ENCODE assay signal across 21 cellular contexts in the genomic region with DNA sequence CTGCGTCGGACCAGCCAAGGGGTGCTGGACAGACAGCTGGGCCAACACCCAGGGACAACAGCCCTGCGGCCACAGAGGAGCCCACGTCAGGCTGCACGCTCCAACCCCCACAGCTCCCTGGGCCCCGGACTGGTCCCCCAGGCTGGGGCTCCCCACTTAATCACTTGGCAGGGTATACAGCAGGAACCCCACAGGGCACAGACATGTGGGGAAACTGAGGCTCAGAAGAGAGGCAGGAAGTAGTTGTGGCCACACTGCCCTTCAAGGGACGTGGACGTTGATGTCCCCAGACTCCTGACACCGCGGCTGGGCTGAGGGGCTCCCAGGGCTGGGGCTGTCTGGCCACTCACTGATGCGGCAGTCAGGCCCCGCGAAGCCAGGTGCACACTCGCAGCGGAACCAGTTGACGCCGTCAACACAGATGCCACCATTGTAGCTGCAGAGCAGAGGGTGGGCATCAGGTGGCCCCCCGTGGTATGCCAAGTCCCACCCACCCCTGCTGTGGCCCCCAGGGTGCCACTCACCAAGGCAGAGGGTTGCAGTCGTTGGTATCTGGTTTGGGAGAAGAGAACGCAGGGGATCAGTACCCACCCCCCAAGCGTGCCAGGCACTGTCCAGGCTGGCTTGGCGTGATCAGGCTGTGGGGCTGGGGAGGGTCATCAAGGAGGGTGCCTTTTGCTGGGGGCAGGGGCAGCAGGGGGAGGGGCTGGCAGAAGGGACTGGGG. TPM values are rescaled to one million over a fixed set of nuclear protein-coding genes. Genes with fewer than 3 reads are reported as not detected.
A peak's percentile ranks its signal among the peaks of the same experiment; 100 is the strongest.
DNase-seq lines count a peak whose midpoint lies in the region; ATAC-seq, FAIRE-seq and TF ChIP-seq lines count a peak whose summit lies in the region.
"Had no signal": no experiment of that assay in that cellular context is flagged by ENCODE, and none has a peak within 500 bp of the region (broad histone marks: within the 10 kb centered on the region; RNA-seq: fewer than 3 reads in every experiment).

No MANE protein-coding gene starts in this region.

- H3K4me3 ChIP-seq in sigmoid colon = no peak overlapping the region
- H3K4me3 ChIP-seq: A549, PC-9 had no signal

- no peak for TF ChIP-seq EP300 in sigmoid colon (IDR thresholded peaks at IDR 0.05)

- TF ChIP-seq POLR2A in GM12892 (IDR thresholded peaks at IDR 0.05; ENCODE audit: low read depth, low read length) (no peak), sigmoid colon (IDR thresholded peaks at IDR 0.05) (no peak)

- no peaks in the 10 kb centered on the region for H3K36me3 ChIP-seq in sigmoid colon

- no peak overlapping the region for H3K27ac ChIP-seq in sigmoid colon
- H3K27ac ChIP-seq: A549, KMS-11, PC-9 had no signal

- WGBS in sigmoid colon, 2 donors = 90 to 94% methylated on average over 22 of the region's 22 CpGs

- H3K4me1 ChIP-seq in sigmoid colon = no peaks in the 10 kb centered on the region
- H3K4me1 ChIP-seq: A549 had no signal

- no peak for ATAC-seq in Right ventricle myocardium inferior
- no peak for ATAC-seq in left ventricle myocardium superior

- DNase-seq in Right ventricle myocardium inferior (ENCODE audit: missing footprints) = peak; percentile 67
- DNase-seq in left ventricle myocardium superior = no peak
- DNase-seq in GM12892 (ENCODE audit: insufficient read length) = peak; percentile 16
- DNase-seq in iPS-NIHi11 (ENCODE audit: low spot score) = peak; percentile 10
- DNase-seq in sigmoid colon = peak; percentile 53
- no peak for DNase-seq in COR-L47 (lab: John Stamatoyannopoulos, UW)
- DNase-seq in superior temporal gyrus (ENCODE audit: extremely low spot score) = no peak
- DNase-seq: C1 segment of cervical spinal cord, DMS 273 treated with DMSO at 0.1 percent for 48 hours, GF-D8, GOT3, HFFc6, NCI-H1436, NCI-H2029 treated with DMSO at 0.1 percent for 48 hours, NCI-H510A, NCI-H82, PC-9 had no signal

- no peaks in the 10 kb centered on the region for H3K27me3 ChIP-seq in sigmoid colon

- FAIRE-seq in GM12892 (lab: Jason Lieb, UNC) = no peak
- FAIRE-seq: A549, GM12891, HepG2 had no signal

- H3K9me3 ChIP-seq in sigmoid colon = no peaks in the 10 kb centered on the region
- H3K9me3 ChIP-seq: A549 had no signal

- intact Hi-C loops in Right ventricle myocardium inferior (cut with DNase I) = no loop called here
- intact Hi-C loops in left ventricle myocardium superior (cut with micrococcal nuclease) = no loop called here
- intact Hi-C loops in sigmoid colon (cut with DNase I) = no loop called here

- TF ChIP-seq CTCF in sigmoid colon (IDR thresholded peaks at IDR 0.05) = no peak

RNA-seq across cellular contexts. Expression of gene JAG2, which starts 21.4 kb away (rescaled TPM):
- 34.6 TPM for total RNA-seq in Right ventricle myocardium inferior
- 33.6 TPM for total RNA-seq in left ventricle myocardium superior
- not detected for polyA plus RNA-seq in GM12892 (2012; ENCODE audit: missing spikeins)
- 1 to 10 TPM; 1.8 to 4.2 (median 3.5) TPM for total RNA-seq in sigmoid colon
- 10 to 100 TPM in 1 of 3 donors, 1 to 10 TPM in 1, under 1 TPM in 1; 0.60 to 12.3 (median 2.1) TPM for polyA plus RNA-seq in sigmoid colon

RNA-seq across cellular contexts. Expression of gene NUDT14, which starts 34.0 kb away (rescaled TPM):
- 33.9 TPM for total RNA-seq in Right ventricle myocardium inferior
- 34.7 TPM for total RNA-seq in left ventricle myocardium superior
- polyA plus RNA-seq in GM12892 (2012; ENCODE audit: missing spikeins) = 2.9 TPM
- 10 to 100 TPM in 1 of 4 donors, 1 to 10 TPM in 3; 4.1 to 10.5 (median 6.1) TPM for total RNA-seq in sigmoid colon
- polyA plus RNA-seq in sigmoid colon = 10 to 100 TPM; 24.3 to 47.4 (median 32.4) TPM

Comparison
In these comparisons a context has a peak if more than half of its experiments do, and no peak if none do; other contexts are left out.
1. DNase-seq: peak in Right ventricle myocardium inferior (single experiment), GM12892 (single experiment), iPS-NIHi11 (single experiment) and sigmoid colon (single experiment); none in left ventricle myocardium superior (single experiment), COR-L47 (single experiment) and superior temporal gyrus (single experiment).